In the genomic region with DNA sequence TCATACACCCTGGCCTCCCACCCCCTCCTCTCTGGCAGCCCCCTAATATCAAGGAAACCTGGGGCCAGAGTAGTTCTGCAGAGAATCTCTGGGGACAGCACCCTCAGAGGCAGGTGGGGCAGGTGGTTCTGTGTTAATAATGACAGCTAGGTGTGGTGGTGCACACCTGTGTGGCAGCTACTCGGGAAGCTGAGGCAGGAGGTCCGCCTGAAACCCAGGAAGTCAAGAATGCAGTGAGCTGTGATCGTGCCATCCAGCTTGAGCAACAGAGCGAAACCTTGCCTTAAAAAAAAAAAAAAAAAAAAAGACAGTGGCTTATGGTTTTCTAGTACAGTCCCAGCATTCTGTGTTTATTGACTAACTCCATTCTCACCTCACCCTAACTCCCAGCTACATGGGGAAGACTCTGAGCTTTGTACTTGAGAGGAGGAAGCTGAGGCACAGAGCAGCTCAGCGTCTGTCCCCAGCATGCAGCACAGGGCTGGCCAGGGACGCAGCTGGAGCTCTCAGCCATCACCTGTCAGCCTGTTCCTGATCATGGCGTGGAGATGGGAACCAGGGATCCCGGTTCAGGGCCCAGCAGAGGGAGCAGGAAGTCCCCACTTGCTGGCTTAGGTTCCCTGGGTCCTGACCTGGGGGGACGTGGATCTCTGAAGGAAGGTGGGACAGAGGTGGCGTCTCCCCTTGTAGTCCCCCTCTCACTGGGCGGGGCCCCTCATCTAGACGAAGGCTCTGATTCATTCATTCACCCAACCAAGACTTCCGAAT, we compare ENCODE assay signal across 2 cellular contexts.
TF ChIP-seq lines count a peak whose summit lies in the region.

No MANE protein-coding gene starts in this region.

TF ChIP-seq in HEK293T, 16 proteins besides CTCF, POLR2A, EP300 and RAD21:
- TF ChIP-seq ZNF384 (IDR thresholded peaks at IDR 0.05) (0 out of 2 replicates have a peak, but pooled peaks have one; percentile 46), CTBP1 (IDR thresholded peaks at IDR 0.05; ENCODE audit: borderline replicate concordance) (no peak)

TF ChIP-seq in GM12878, 131 proteins besides CTCF, POLR2A, EP300 and RAD21:
- TF ChIP-seq ZNF384 (IDR thresholded peaks at IDR 0.05; ENCODE audit: borderline replicate concordance, low read depth, low read length): peak; percentile 50
- TF ChIP-seq, protein P1, sequence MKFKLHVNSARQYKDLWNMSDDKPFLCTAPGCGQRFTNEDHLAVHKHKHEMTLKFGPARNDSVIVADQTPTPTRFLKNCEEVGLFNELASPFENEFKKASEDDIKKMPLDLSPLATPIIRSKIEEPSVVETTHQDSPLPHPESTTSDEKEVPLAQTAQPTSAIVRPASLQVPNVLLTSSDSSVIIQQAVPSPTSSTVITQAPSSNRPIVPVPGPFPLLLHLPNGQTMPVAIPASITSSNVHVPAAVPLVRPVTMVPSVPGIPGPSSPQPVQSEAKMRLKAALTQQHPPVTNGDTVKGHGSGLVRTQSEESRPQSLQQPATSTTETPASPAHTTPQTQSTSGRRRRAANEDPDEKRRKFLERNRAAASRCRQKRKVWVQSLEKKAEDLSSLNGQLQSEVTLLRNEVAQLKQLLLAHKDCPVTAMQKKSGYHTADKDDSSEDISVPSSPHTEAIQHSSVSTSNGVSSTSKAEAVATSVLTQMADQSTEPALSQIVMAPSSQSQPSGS (IDR thresholded peaks at IDR 0.05; ENCODE audit: low read length): no peak
TF ChIP-seq in GM12878: peak in this region for 1.
